In genomic region chr21:16588433-16588860, GRCh38 we compare ENCODE assay signal across 9 cellular contexts.
A peak's percentile ranks its signal among the peaks of the same experiment; 100 is the strongest.
DNase-seq lines count a peak whose midpoint lies in the region; ATAC-seq and TF ChIP-seq lines count a peak whose summit lies in the region.
"Had no signal": no experiment of that assay in that cellular context is flagged by ENCODE, and none has a peak within 500 bp of the region (broad histone marks: within the 10 kb centered on the region; RNA-seq: fewer than 3 reads in every experiment).

No MANE protein-coding gene starts in this region.

- peak overlapping the region; percentile 54 for H2AFZ ChIP-seq in fibroblast of lung (ENCODE audit: low read length)

- H3K9ac ChIP-seq in fibroblast of lung (ENCODE audit: insufficient read depth, low read length), result peak overlapping the region; percentile 32

- no peaks in the 10 kb centered on the region for H3K9me3 ChIP-seq in fibroblast of lung (ENCODE audit: control insufficient read depth, insufficient read depth, low read depth, low read length)
- no peaks in the 10 kb centered on the region for H3K9me3 ChIP-seq in muscle layer of duodenum (ENCODE audit: control insufficient read depth in 1 of 2, low read length in 2 of 2)
- H3K9me3 ChIP-seq: neutrophil had no signal

- H3K36me3 ChIP-seq in fibroblast of lung (ENCODE audit: control insufficient read depth, insufficient read depth, low read length) (no peaks in the 10 kb centered on the region), muscle layer of duodenum (ENCODE audit: control insufficient read depth in 1 of 2, insufficient read depth in 2 of 2, low read length in 2 of 2) (no peaks in the 10 kb centered on the region)
- H3K36me3 ChIP-seq: neutrophil had no signal

- peak in 1 of 2 donors; percentile 1 for TF ChIP-seq CTCF in fibroblast of lung (conservative IDR thresholded peaks at IDR 0.05 in 1 of 2, IDR thresholded peaks at IDR 0.05 in 1 of 2; ENCODE audit: low read depth in 1 of 2, low read length in 2 of 2)

- no peak overlapping the region for H3K27ac Mint-ChIP-seq in immature natural killer cell

- H3K27me3 Mint-ChIP-seq in immature natural killer cell (ENCODE audit: low read depth in 3 of 3), result no peaks in the 10 kb centered on the region

- H3K4me3 ChIP-seq in GM08714 (ENCODE audit: low read length) (peak overlapping the region; percentile 25; the same call in 1 of the 2 replicates), fibroblast of lung (replicated peaks in 1 of 4; ENCODE audit: control extremely low read depth in 1 of 4, insufficient read depth in 1 of 4, low read depth in 3 of 4, low read length in 4 of 4) (peak overlapping the region; percentile 52 to 70 (median 60)), muscle layer of duodenum (ENCODE audit: low read depth in 1 of 2, low read length in 2 of 2) (peak overlapping the region; percentile 42 to 50)

- no peak for ATAC-seq in GM21423 (IDR thresholded peaks at IDR 0.05; ENCODE audit: unreplicated experiment)

- H3K4me1 Mint-ChIP-seq in immature natural killer cell, result no peaks in the 10 kb centered on the region

- no peaks in the 10 kb centered on the region for H4K20me1 ChIP-seq in fibroblast of lung (ENCODE audit: control insufficient read depth, extremely low read depth, insufficient read depth, low read length)

- H3K27ac ChIP-seq in fibroblast of lung (ENCODE audit: insufficient read depth, low read length), result peak overlapping the region; percentile 85
- H3K27ac ChIP-seq in muscle layer of duodenum (ENCODE audit: low read length), result peak overlapping the region; percentile 59
- H3K27ac ChIP-seq: neutrophil had no signal

- no peaks in the 10 kb centered on the region for H3K27me3 ChIP-seq in fibroblast of lung (ENCODE audit: control insufficient read depth, insufficient read depth, low read length)
- no peaks in the 10 kb centered on the region for H3K27me3 ChIP-seq in muscle layer of duodenum (ENCODE audit: low read depth, low read length)
- H3K27me3 ChIP-seq: neutrophil had no signal

- peak overlapping the region; percentile 97 for H3K4me2 ChIP-seq in fibroblast of lung (ENCODE audit: extremely low read depth, insufficient read depth, low read length)

- H3K79me2 ChIP-seq in fibroblast of lung (ENCODE audit: control insufficient read depth, insufficient read depth, low read length), result no peaks in the 10 kb centered on the region

- H3K4me1 ChIP-seq in fibroblast of lung (ENCODE audit: control insufficient read depth, extremely low read depth, insufficient read depth, low read length) (peaks cover 5% of the 10 kb centered on the region), muscle layer of duodenum (ENCODE audit: control insufficient read depth in 1 of 2, insufficient read depth in 2 of 2, low read length in 2 of 2) (peaks cover 0 to 6% of the 10 kb centered on the region in 2 donors)

- H3K36me3 Mint-ChIP-seq in immature natural killer cell, result peaks cover 0 to 3% (median 0%) of the 10 kb centered on the region in 3 donors

- no peak overlapping the region for H3K4me3 Mint-ChIP-seq in immature natural killer cell

- DNase-seq in fibroblast of lung (ENCODE audit: low read depth in 2 of 2) (peak; percentile 77 to 92), UCSD-AML1 (lab: John Stamatoyannopoulos, UW; ENCODE audit: unreplicated experiment) (no peak), immature natural killer cell (no peak)
- no peak for DNase-seq in activated CD4-positive, CD25-positive, alpha-beta regulatory T cell treated with anti-CD3 and anti-CD28 coated beads, Interleukin-2, amount 50 U/mL, for 72 hours

- peaks cover 4 to 21% (median 8%) of the 10 kb centered on the region in 6 donors for H3K9me3 Mint-ChIP-seq in immature natural killer cell

TF ChIP-seq in PFSK-1, 5 proteins besides CTCF, POLR2A, EP300 and RAD21:
- TF ChIP-seq SIN3A (IDR thresholded peaks at IDR 0.05; ENCODE audit: borderline replicate concordance, insufficient read depth, low read length) (peak; percentile 42; the same call in 1 of the 2 replicates), TAF1 (IDR thresholded peaks at IDR 0.05; ENCODE audit: borderline replicate concordance, insufficient read depth, low read length) (no peak), POLR2AphosphoS5 (IDR thresholded peaks at IDR 0.05; ENCODE audit: low read depth, low read length) (0 out of 2 replicates have a peak, but pooled peaks have one; percentile 45), REST (IDR thresholded peaks at IDR 0.05; ENCODE audit: insufficient read depth in 1 of 2, low read depth in 2 of 2, low read length in 2 of 2) (no peak), FOXP2 (optimal IDR thresholded peaks at IDR 0.05; ENCODE audit: borderline replicate concordance, extremely low read depth, extremely low read length, insufficient read depth) (peak; percentile 86)

Comparison
In these comparisons a context has a peak if more than half of its experiments do, and no peak if none do; other contexts are left out.
1. DNase-seq: peak in fibroblast of lung (2 of 2); none in UCSD-AML1 (single experiment), immature natural killer cell (0 of 3) and activated CD4-positive, CD25-positive, alpha-beta regulatory T cell treated with anti-CD3 and anti-CD28 coated beads, Interleukin-2, amount 50 U/mL, for 72 hours (single experiment).
2. Peak in every context shown above with its lines, with median percentiles within 50 percentile points of each other: H3K4me3 ChIP-seq.